In the genomic region with DNA sequence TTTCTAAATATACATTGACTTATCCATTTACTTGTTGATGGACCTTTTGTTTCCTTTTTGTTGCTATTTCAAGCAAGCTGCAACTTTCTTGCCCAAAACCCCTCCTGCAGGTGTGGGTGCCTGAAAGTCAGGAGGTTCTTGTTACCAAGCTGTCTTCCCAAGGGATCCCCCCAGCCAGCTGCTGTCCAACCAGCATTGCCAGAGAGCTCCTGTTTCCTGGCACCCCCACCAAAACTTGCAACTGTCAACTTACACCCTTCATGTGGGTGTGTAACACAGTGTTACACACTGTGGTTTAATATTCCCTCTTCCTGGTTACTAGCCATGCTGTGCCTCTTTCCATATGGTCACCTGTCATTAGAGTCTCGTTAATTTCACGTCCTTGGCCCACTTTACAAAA, we compare ENCODE assay signal across 29 cellular contexts. TPM values are rescaled to one million over a fixed set of nuclear protein-coding genes. Genes with fewer than 3 reads are reported as not detected.
"Had no signal": no experiment of that assay in that cellular context is flagged by ENCODE, and none has a peak within 500 bp of the region (broad histone marks: within the 10 kb centered on the region; RNA-seq: fewer than 3 reads in every experiment).

No MANE protein-coding gene starts in this region.

- H3K4me1 Mint-ChIP-seq: endodermal cell, neural crest cell had no signal

- H3K4me3 Mint-ChIP-seq: activated B cell treated with CpG ODN at 0.5 μM for 24 hours; activated CD4-positive, alpha-beta memory T cell treated with anti-CD3 and anti-CD28 coated beads for 36 hours; activated naive CD8-positive, alpha-beta T cell; activated T-helper 1 cell treated with anti-CD3 and anti-CD28 coated beads, Interleukin-12 subunit alpha, Interleukin-12 subunit beta, Interleukin-2, Interleukin-4 antibody, amounts not matched to agents 30 ng/mL and 10 ng/mL and 1 ng/mL, durations not matched to agents 14 hours and 24 hours and 36 hours; endodermal cell; neural crest cell; stimulated activated effector memory CD8-positive, alpha-beta T cell treated with anti-CD3 and anti-CD28 coated beads, Interleukin-12 subunit alpha, Interleukin-12 subunit beta, amount 100 ng/mL, for 72 hours; type B pancreatic cell had no signal

- H3K27ac ChIP-seq: body of pancreas, dorsolateral prefrontal cortex, epithelial cell of prostate, foreskin keratinocyte, left ventricle myocardium inferior, prostate gland, testis had no signal

- H3K9me3 Mint-ChIP-seq: activated B cell treated with CpG ODN at 0.5 μM for 24 hours; activated CD4-positive, alpha-beta memory T cell treated with anti-CD3 and anti-CD28 coated beads for 36 hours; endodermal cell; stimulated activated effector memory CD8-positive, alpha-beta T cell treated with anti-CD3 and anti-CD28 coated beads, Interleukin-12 subunit alpha, Interleukin-12 subunit beta, amount 100 ng/mL, for 72 hours; type B pancreatic cell had no signal

- H3K4me3 ChIP-seq: body of pancreas, dorsolateral prefrontal cortex, left ventricle myocardium inferior, prostate gland, testis had no signal

- H3K36me3 ChIP-seq: left ventricle myocardium inferior, prostate gland had no signal

- H3K36me3 Mint-ChIP-seq: activated naive CD8-positive, alpha-beta T cell; stimulated activated effector memory CD8-positive, alpha-beta T cell treated with anti-CD3 and anti-CD28 coated beads, Interleukin-12 subunit alpha, Interleukin-12 subunit beta, amount 100 ng/mL, for 72 hours; type B pancreatic cell had no signal

- ATAC-seq: body of pancreas; foreskin keratinocyte; right cardiac atrium; stimulated activated effector memory CD8-positive, alpha-beta T cell treated with anti-CD3 and anti-CD28 coated beads, Interleukin-12 subunit alpha, Interleukin-12 subunit beta, amount 100 ng/mL, for 72 hours had no signal

- H3K4me1 ChIP-seq: body of pancreas, foreskin keratinocyte, prostate gland, testis had no signal

- H3K27me3 ChIP-seq: body of pancreas, dorsolateral prefrontal cortex, testis had no signal

- H3K9me3 ChIP-seq: body of pancreas, left ventricle myocardium inferior, prostate gland, testis had no signal

- DNase-seq: activated B cell treated with CpG ODN at 0.5 μM for 24 hours; activated CD4-positive, alpha-beta memory T cell treated with anti-CD3 and anti-CD28 coated beads for 36 hours; activated CD4-positive, alpha-beta T cell treated with anti-CD3 and anti-CD28 coated beads for 4 hours; activated T-cell treated with anti-CD3 and anti-CD28 coated beads for 4 hours; amniotic stem cell; body of pancreas; endodermal cell; foreskin keratinocyte; glutamatergic neuron; hypothalamus; left ventricle myocardium inferior; mammary epithelial cell; naive B cell; right cardiac atrium; small intestine; stimulated activated CD4-positive, alpha-beta T cell treated with anti-CD3 and anti-CD28 coated beads, Interleukin-4, amount 100 ng/mL, for 24 hours; testis had no signal

- H3K27ac Mint-ChIP-seq: activated B cell treated with CpG ODN at 0.5 μM for 24 hours; activated CD4-positive, alpha-beta memory T cell treated with anti-CD3 and anti-CD28 coated beads for 36 hours; activated naive CD8-positive, alpha-beta T cell; activated T-helper 1 cell treated with anti-CD3 and anti-CD28 coated beads, Interleukin-12 subunit alpha, Interleukin-12 subunit beta, Interleukin-2, Interleukin-4 antibody, amounts not matched to agents 30 ng/mL and 10 ng/mL and 1 ng/mL, durations not matched to agents 14 hours and 24 hours and 36 hours; endodermal cell; naive B cell; stimulated activated effector memory CD8-positive, alpha-beta T cell treated with anti-CD3 and anti-CD28 coated beads, Interleukin-12 subunit alpha, Interleukin-12 subunit beta, amount 100 ng/mL, for 72 hours; type B pancreatic cell had no signal

RNA-seq across cellular contexts. Expression of a gene that starts 1.6 kb away (rescaled TPM):
- total RNA-seq: activated B cell treated with CpG ODN at 0.5 μM for 24 hours; activated CD4-positive, alpha-beta memory T cell treated with anti-CD3 and anti-CD28 coated beads for 36 hours; activated T-helper 1 cell treated with anti-CD3 and anti-CD28 coated beads, Interleukin-12 subunit alpha, Interleukin-12 subunit beta, Interleukin-2, Interleukin-4 antibody, amounts not matched to agents 30 ng/mL and 10 ng/mL and 1 ng/mL, durations not matched to agents 14 hours and 24 hours and 36 hours; body of pancreas; cardiac septum; dorsolateral prefrontal cortex; endodermal cell; fibroblast of lung; foreskin keratinocyte; left ventricle myocardium inferior; mammary epithelial cell; neural crest cell; osteoblast; prostate gland; right cardiac atrium; testis had no signal
- polyA plus RNA-seq: fibroblast of lung, foreskin keratinocyte, keratinocyte, mammary epithelial cell, right cardiac atrium, small intestine had no signal

RNA-seq across cellular contexts. Expression of a gene that starts 11.4 kb away (rescaled TPM):
- total RNA-seq: activated B cell treated with CpG ODN at 0.5 μM for 24 hours; activated CD4-positive, alpha-beta memory T cell treated with anti-CD3 and anti-CD28 coated beads for 36 hours; activated T-helper 1 cell treated with anti-CD3 and anti-CD28 coated beads, Interleukin-12 subunit alpha, Interleukin-12 subunit beta, Interleukin-2, Interleukin-4 antibody, amounts not matched to agents 30 ng/mL and 10 ng/mL and 1 ng/mL, durations not matched to agents 14 hours and 24 hours and 36 hours; body of pancreas; cardiac septum; endodermal cell; fibroblast of lung; foreskin keratinocyte; left ventricle myocardium inferior; mammary epithelial cell; neural crest cell; osteoblast; prostate gland; right cardiac atrium; testis had no signal
- polyA plus RNA-seq: fibroblast of lung, foreskin keratinocyte, keratinocyte, mammary epithelial cell, right cardiac atrium had no signal

RNA-seq across cellular contexts. Expression of a gene that starts 21.6 kb away (rescaled TPM):
- total RNA-seq: activated B cell treated with CpG ODN at 0.5 μM for 24 hours; activated CD4-positive, alpha-beta memory T cell treated with anti-CD3 and anti-CD28 coated beads for 36 hours; activated T-helper 1 cell treated with anti-CD3 and anti-CD28 coated beads, Interleukin-12 subunit alpha, Interleukin-12 subunit beta, Interleukin-2, Interleukin-4 antibody, amounts not matched to agents 30 ng/mL and 10 ng/mL and 1 ng/mL, durations not matched to agents 14 hours and 24 hours and 36 hours; body of pancreas; cardiac septum; dorsolateral prefrontal cortex; endodermal cell; fibroblast of lung; foreskin keratinocyte; left ventricle myocardium inferior; mammary epithelial cell; neural crest cell; osteoblast; prostate gland; right cardiac atrium; testis had no signal
- polyA plus RNA-seq: fibroblast of lung, foreskin keratinocyte, keratinocyte, mammary epithelial cell, right cardiac atrium, small intestine had no signal

RNA-seq across cellular contexts. Expression of a gene that starts 35.2 kb away (rescaled TPM):
- total RNA-seq: activated B cell treated with CpG ODN at 0.5 μM for 24 hours; activated CD4-positive, alpha-beta memory T cell treated with anti-CD3 and anti-CD28 coated beads for 36 hours; activated T-helper 1 cell treated with anti-CD3 and anti-CD28 coated beads, Interleukin-12 subunit alpha, Interleukin-12 subunit beta, Interleukin-2, Interleukin-4 antibody, amounts not matched to agents 30 ng/mL and 10 ng/mL and 1 ng/mL, durations not matched to agents 14 hours and 24 hours and 36 hours; body of pancreas; cardiac septum; dorsolateral prefrontal cortex; endodermal cell; fibroblast of lung; foreskin keratinocyte; left ventricle myocardium inferior; mammary epithelial cell; neural crest cell; osteoblast; prostate gland; right cardiac atrium; testis had no signal
- polyA plus RNA-seq: fibroblast of lung, foreskin keratinocyte, keratinocyte, mammary epithelial cell, right cardiac atrium, small intestine had no signal
